21 cellular contexts compared by ENCODE assay signal in genomic region chr3:137148406-137148805, GRCh38.
"Had no signal": no experiment of that assay in that cellular context is flagged by ENCODE, and none has a peak within 500 bp of the region (broad histone marks: within the 10 kb centered on the region; RNA-seq: fewer than 3 reads in every experiment).

No MANE protein-coding gene starts in this region.

- H3K36me3 Mint-ChIP-seq: memory B cell; naive thymus-derived CD4-positive, alpha-beta T cell had no signal

- H3K9me3 ChIP-seq: esophagus squamous epithelium, gastrocnemius medialis, heart right ventricle, left lung, lower lobe of right lung had no signal

- H3K27ac ChIP-seq: coronary artery, dorsolateral prefrontal cortex, esophagus squamous epithelium, gastrocnemius medialis, heart right ventricle, left lung, lower lobe of right lung had no signal

- H3K27ac Mint-ChIP-seq: memory B cell; naive thymus-derived CD4-positive, alpha-beta T cell had no signal

- H3K4me1 ChIP-seq: gastrocnemius medialis, heart right ventricle, left lung, lower lobe of right lung had no signal

- H3K9me3 Mint-ChIP-seq: memory B cell had no signal

- H3K36me3 ChIP-seq: esophagus squamous epithelium, gastrocnemius medialis, heart right ventricle, left lung, lower lobe of right lung had no signal

- H3K4me1 Mint-ChIP-seq: memory B cell; naive thymus-derived CD4-positive, alpha-beta T cell had no signal

- H3K4me3 Mint-ChIP-seq: memory B cell; naive thymus-derived CD4-positive, alpha-beta T cell had no signal

- DNase-seq: dermis blood vessel endothelial cell; dorsolateral prefrontal cortex; effector CD4-positive, alpha-beta T cell; effector memory CD4-positive, alpha-beta T cell; esophagus squamous epithelium; foreskin fibroblast; foreskin melanocyte; gastrocnemius medialis; glutamatergic neuron; head of caudate nucleus; heart right ventricle; hippocampal formation; left cardiac atrium; left lung; left ventricle myocardium superior; lower lobe of right lung; mesendoderm; midbrain; naive thymus-derived CD4-positive, alpha-beta T cell had no signal

- H3K4me3 ChIP-seq: coronary artery, dorsolateral prefrontal cortex, esophagus squamous epithelium, gastrocnemius medialis, heart right ventricle, left lung, lower lobe of right lung had no signal

- H3K27me3 ChIP-seq: dorsolateral prefrontal cortex, esophagus squamous epithelium, gastrocnemius medialis, left lung had no signal

- ATAC-seq: gastrocnemius medialis; heart right ventricle; left cardiac atrium; left lung; left ventricle myocardium superior; lower lobe of right lung; naive thymus-derived CD4-positive, alpha-beta T cell had no signal
